8 cellular contexts compared by ENCODE assay signal in the genomic region with DNA sequence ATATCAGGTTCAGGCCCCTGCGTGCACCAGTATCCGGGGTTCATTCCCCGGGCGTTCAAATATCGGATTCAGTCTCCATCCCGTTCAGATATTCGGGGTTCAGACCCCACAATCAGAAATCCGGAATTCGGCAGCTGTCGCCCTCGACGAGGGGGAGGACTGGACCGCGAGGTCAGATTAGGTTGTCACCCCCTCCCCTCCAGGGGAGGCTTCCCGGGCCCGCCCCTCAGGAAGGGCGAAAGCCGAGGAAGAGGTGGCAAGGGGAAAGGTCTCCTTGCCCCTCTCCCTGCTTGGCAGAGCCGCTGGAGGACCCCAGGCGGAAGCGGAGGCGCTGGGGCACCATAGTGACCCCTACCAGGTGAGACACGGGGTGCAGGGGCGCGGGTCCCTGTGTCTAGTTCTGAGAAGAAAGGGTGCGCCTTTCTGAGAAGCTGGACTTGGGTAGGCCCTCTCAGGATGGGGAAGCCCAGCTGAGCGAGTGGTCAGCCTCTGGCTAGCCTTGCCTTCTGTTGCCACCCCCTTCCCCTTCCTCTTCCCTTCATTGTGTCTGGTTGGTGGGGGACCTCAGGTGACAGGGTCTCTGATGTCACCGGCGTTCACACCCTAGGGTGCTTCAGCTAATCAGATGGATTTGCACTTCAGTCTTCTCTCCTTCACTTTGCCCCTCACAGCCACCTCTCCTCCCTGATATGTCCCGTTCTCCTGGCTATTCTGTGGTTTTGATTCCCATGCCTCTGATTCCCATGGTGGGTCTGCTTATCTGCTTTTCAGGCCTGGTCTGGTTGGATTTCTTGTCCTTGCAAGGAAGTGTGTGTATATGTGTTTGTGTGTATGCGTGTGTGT. TPM values are rescaled to one million over a fixed set of nuclear protein-coding genes. Genes with fewer than 3 reads are reported as not detected.
A peak's percentile ranks its signal among the peaks of the same experiment; 100 is the strongest.
DNase-seq lines count a peak whose midpoint lies in the region; ATAC-seq and TF ChIP-seq lines count a peak whose summit lies in the region.

No MANE protein-coding gene starts in this region.

- peak overlapping the region; percentile 93 for H3K27ac Mint-ChIP-seq in HFFc6
- H3K27ac Mint-ChIP-seq in activated naive CD4-positive, alpha-beta T cell treated with anti-CD3 and anti-CD28 coated beads, Interleukin-2, amount 10 ng/mL, durations not matched to agents 7 days and 5 days, result peak overlapping the region; percentile 80

- H3K9ac ChIP-seq in BLaER1, result peak overlapping the region; percentile 86

- intact Hi-C loops in left cardiac atrium (cut with DNase I), result no loop called here
- intact Hi-C loops in prostate gland (cut with DNase I), result no loop called here

- H3K27me3 ChIP-seq in BLaER1, result no peaks in the 10 kb centered on the region
- no peaks in the 10 kb centered on the region for H3K27me3 ChIP-seq in prostate gland (replicated peaks; ENCODE audit: insufficient read depth)

- H3K4me3 ChIP-seq in BLaER1 (peak overlapping the region; percentile 85), prostate gland (peak overlapping the region; percentile 82 to 93)

- H3K9me3 Mint-ChIP-seq in HFFc6, result peaks cover 6% of the 10 kb centered on the region; the same call in 1 of the 2 replicates
- no peaks in the 10 kb centered on the region for H3K9me3 Mint-ChIP-seq in activated naive CD4-positive, alpha-beta T cell treated with anti-CD3 and anti-CD28 coated beads, Interleukin-2, amount 10 ng/mL, durations not matched to agents 7 days and 5 days

- peaks cover 8% of the 10 kb centered on the region; the same call in 1 of the 2 replicates for H3K27me3 Mint-ChIP-seq in HFFc6 (ENCODE audit: insufficient read depth)
- H3K27me3 Mint-ChIP-seq in activated naive CD4-positive, alpha-beta T cell treated with anti-CD3 and anti-CD28 coated beads, Interleukin-2, amount 10 ng/mL, durations not matched to agents 7 days and 5 days, result no peaks in the 10 kb centered on the region

- peaks cover 49% of the 10 kb centered on the region for H3K4me1 ChIP-seq in BLaER1
- peaks cover 13% of the 10 kb centered on the region for H3K4me1 ChIP-seq in prostate gland (replicated peaks)

- H3K27ac ChIP-seq in BLaER1 (peak overlapping the region; percentile 82), prostate gland (peak overlapping the region; percentile 84 to 89)

- CTCF ChIA-PET in activated naive CD4-positive, alpha-beta T cell treated with anti-CD3 and anti-CD28 coated beads, Interleukin-2, amount 10 ng/mL, durations not matched to agents 7 days and 5 days (lab: Charles Lee), result interaction anchor here (1.4 to 2.8 kb wide), 2 partner anchors 12 to 58 kb away, joined by 4 to 9 read pairs; partner anchors contain the start of gene TMEM219

- H3K9me3 ChIP-seq in BLaER1, result no peaks in the 10 kb centered on the region; the same call in 1 of the 2 replicates
- no peaks in the 10 kb centered on the region for H3K9me3 ChIP-seq in prostate gland

- ATAC-seq in left cardiac atrium, result peak; percentile 7 to 15
- ATAC-seq in GM19467 (IDR thresholded peaks at IDR 0.05; ENCODE audit: unreplicated experiment), result no peak
- no peak for ATAC-seq in GM18511 (IDR thresholded peaks at IDR 0.05; ENCODE audit: unreplicated experiment)

- peaks cover 52% of the 10 kb centered on the region for H4K20me1 ChIP-seq in BLaER1

- H3K4me2 ChIP-seq in BLaER1, result peak overlapping the region; percentile 98

- H3K36me3 Mint-ChIP-seq in HFFc6 (ENCODE audit: low read depth), result peaks cover 30% of the 10 kb centered on the region
- H3K36me3 Mint-ChIP-seq in activated naive CD4-positive, alpha-beta T cell treated with anti-CD3 and anti-CD28 coated beads, Interleukin-2, amount 10 ng/mL, durations not matched to agents 7 days and 5 days, result peaks cover 37% of the 10 kb centered on the region

- H3K4me3 Mint-ChIP-seq in HFFc6, result peak overlapping the region; percentile 93
- H3K4me3 Mint-ChIP-seq in activated naive CD4-positive, alpha-beta T cell treated with anti-CD3 and anti-CD28 coated beads, Interleukin-2, amount 10 ng/mL, durations not matched to agents 7 days and 5 days, result peak overlapping the region; percentile 81

- peaks cover 34% of the 10 kb centered on the region for H3K4me1 Mint-ChIP-seq in HFFc6 (ENCODE audit: low read depth)
- H3K4me1 Mint-ChIP-seq in activated naive CD4-positive, alpha-beta T cell treated with anti-CD3 and anti-CD28 coated beads, Interleukin-2, amount 10 ng/mL, durations not matched to agents 7 days and 5 days, result peaks cover 38% of the 10 kb centered on the region

- 2% methylated on average over 31 of the region's 31 CpGs for WGBS in prostate gland

- DNase-seq in HFFc6, result no peak
- peak; percentile 46 for DNase-seq in activated naive CD4-positive, alpha-beta T cell treated with anti-CD3 and anti-CD28 coated beads, Interleukin-2, amount 10 ng/mL, durations not matched to agents 7 days and 5 days
- DNase-seq in left cardiac atrium, result peak; percentile 53
- no peak for DNase-seq in prostate gland (ENCODE audit: low spot score)
- DNase-seq in NCI-H1048 (lab: John Stamatoyannopoulos, UW), result no peak

- TF ChIP-seq CTCF in HFFc6 (IDR thresholded peaks at IDR 0.05), result no peak
- no peak for TF ChIP-seq CTCF in prostate gland (IDR thresholded peaks at IDR 0.05)

- no peak for TF ChIP-seq POLR2A in prostate gland (IDR thresholded peaks at IDR 0.05)

- H3K36me3 ChIP-seq in BLaER1 (peaks cover 60% of the 10 kb centered on the region), prostate gland (peaks cover 3 to 12% of the 10 kb centered on the region in 2 donors)

RNA-seq across cellular contexts. Expression of gene TAOK2, which starts 0.8 kb away (rescaled TPM):
- total RNA-seq in HFFc6 (2021; fragmentation: NEBNext Ultra II Directional; extraction: Animal tissue kit (Norgen Biotek cat#: 25700)), result 10 to 100 TPM; 50.4 to 56.9 (median 53.0) TPM
- total RNA-seq in left cardiac atrium (10 to 100 TPM; 33.6 to 45.8 TPM), prostate gland (10 to 100 TPM; 43.8 to 97.4 TPM)

RNA-seq across cellular contexts. Expression of gene TMEM219, which starts 12.6 kb away (rescaled TPM):
- 100 to 1,000 TPM; 105 to 122 (median 110) TPM for total RNA-seq in HFFc6 (2021; fragmentation: NEBNext Ultra II Directional; extraction: Animal tissue kit (Norgen Biotek cat#: 25700))
- total RNA-seq in left cardiac atrium, result 10 to 100 TPM; 73.8 to 78.8 TPM
- total RNA-seq in prostate gland, result 100 to 1,000 TPM; 188 to 218 TPM

RNA-seq across cellular contexts. Expression of gene HIRIP3, which starts 20.9 kb away (rescaled TPM):
- 10 to 100 TPM in 5 of 6 experiments, 1 to 10 TPM in 1; 9.8 to 14.4 (median 13.4) TPM for total RNA-seq in HFFc6 (2021; fragmentation: NEBNext Ultra II Directional; extraction: Animal tissue kit (Norgen Biotek cat#: 25700))
- total RNA-seq in left cardiac atrium (10 to 100 TPM; 13.0 to 18.4 TPM), prostate gland (10 to 100 TPM; 10.8 to 22.4 TPM)

RNA-seq across cellular contexts. Expression of gene INO80E, which starts 21.5 kb away (rescaled TPM):
- 10 to 100 TPM; 61.0 to 77.4 (median 73.8) TPM for total RNA-seq in HFFc6 (2021; fragmentation: NEBNext Ultra II Directional; extraction: Animal tissue kit (Norgen Biotek cat#: 25700))
- total RNA-seq in left cardiac atrium, result 10 to 100 TPM; 33.6 to 35.9 TPM
- 100 to 1,000 TPM in 1 of 2 donors, 10 to 100 TPM in 1; 51.8 to 113 TPM for total RNA-seq in prostate gland

RNA-seq across cellular contexts. Expression of gene DOC2A, which starts 36.3 kb away (rescaled TPM):
- total RNA-seq in HFFc6 (2021; fragmentation: NEBNext Ultra II Directional; extraction: Animal tissue kit (Norgen Biotek cat#: 25700)), result under 1 TPM in 2 of 6 experiments, not detected in 4; 0.19 to 0.30 TPM
- total RNA-seq in left cardiac atrium (under 1 TPM; 0.63 to 0.77 TPM), prostate gland (1 to 10 TPM; 3.0 to 6.4 TPM)

Comparison
In these comparisons a context has a peak if more than half of its experiments do, and no peak if none do; other contexts are left out.
1. DNase-seq: peak in activated naive CD4-positive, alpha-beta T cell treated with anti-CD3 and anti-CD28 coated beads, Interleukin-2, amount 10 ng/mL, durations not matched to agents 7 days and 5 days (single experiment) and left cardiac atrium (single experiment); none in HFFc6 (single experiment), prostate gland (single experiment) and NCI-H1048 (single experiment).
2. ATAC-seq: peak in left cardiac atrium (2 of 2); none in GM19467 (single experiment) and GM18511 (single experiment).